In genomic region chr20:10674684-10675455, GRCh38 we compare ENCODE assay signal across 1 cellular context.
TF ChIP-seq lines count a peak whose summit lies in the region.

No MANE protein-coding gene starts in this region.

TF ChIP-seq in HepG2, 621 proteins besides CTCF, POLR2A, EP300 and RAD21 (continued from another document and continues in another):
- TF ChIP-seq RERE (CRISPR knock-in tag; IDR thresholded peaks at IDR 0.05; ENCODE audit: low read depth) (no peak), ZNF547 (CRISPR knock-in tag; IDR thresholded peaks at IDR 0.05) (0 out of 2 replicates have a peak, but pooled peaks have one; percentile 7), ZNF749 (CRISPR knock-in tag; IDR thresholded peaks at IDR 0.05; ENCODE audit: borderline replicate concordance) (no peak), PRMT3 (CRISPR knock-in tag; IDR thresholded peaks at IDR 0.05; ENCODE audit: borderline replicate concordance, low read depth) (0 out of 2 replicates have a peak, but pooled peaks have one; percentile 34), RARA (CRISPR knock-in tag; IDR thresholded peaks at IDR 0.05) (0 out of 2 replicates have a peak, but pooled peaks have one; percentile 38), ZNF740 (CRISPR knock-in tag; IDR thresholded peaks at IDR 0.05) (no peak), ELF3 (CRISPR knock-in tag; IDR thresholded peaks at IDR 0.05) (no peak; the same call in 1 of the 2 replicates), JUNB (CRISPR knock-in tag; IDR thresholded peaks at IDR 0.05; ENCODE audit: borderline replicate concordance) (no peak), ZNF205 (CRISPR knock-in tag; IDR thresholded peaks at IDR 0.05) (peak; percentile 65), REPIN1 (CRISPR knock-in tag; IDR thresholded peaks at IDR 0.05; ENCODE audit: borderline replicate concordance, low read depth) (peak; percentile 85; the same call in 1 of the 2 replicates), NCOA2 (CRISPR knock-in tag; IDR thresholded peaks at IDR 0.05) (peak; percentile 23; the same call in 1 of the 2 replicates), HNF1B (CRISPR knock-in tag; IDR thresholded peaks at IDR 0.05) (peak; percentile 93), JARID2 (CRISPR knock-in tag; IDR thresholded peaks at IDR 0.05; ENCODE audit: insufficient replicate concordance) (peak; percentile 96), ZBTB42 (CRISPR knock-in tag; IDR thresholded peaks at IDR 0.05) (no peak; the same call in 1 of the 2 replicates), MNT (IDR thresholded peaks at IDR 0.05) (no peak), GATAD2A (CRISPR knock-in tag; IDR thresholded peaks at IDR 0.05) (peak; percentile 79), ZBTB7B (CRISPR knock-in tag; IDR thresholded peaks at IDR 0.05) (peak; percentile 97), JDP2 (CRISPR knock-in tag; IDR thresholded peaks at IDR 0.05; ENCODE audit: borderline replicate concordance) (no peak), ZNF713 (CRISPR knock-in tag; IDR thresholded peaks at IDR 0.05) (no peak; the same call in 1 of the 2 replicates), HMG20B (CRISPR knock-in tag; conservative IDR thresholded peaks at IDR 0.05) (0 out of 2 replicates have a peak, but pooled peaks have one; percentile 38), ZNF513 (CRISPR knock-in tag; conservative IDR thresholded peaks at IDR 0.05) (no peak; the same call in 1 of the 2 replicates), ZBTB46 (CRISPR knock-in tag; IDR thresholded peaks at IDR 0.05; ENCODE audit: borderline replicate concordance) (no peak), GFI1 (CRISPR knock-in tag; IDR thresholded peaks at IDR 0.05; ENCODE audit: borderline replicate concordance) (peak; percentile 54; the same call in 1 of the 2 replicates), ZNF432 (CRISPR knock-in tag; IDR thresholded peaks at IDR 0.05; ENCODE audit: borderline replicate concordance) (no peak), ZNF501 (CRISPR knock-in tag; IDR thresholded peaks at IDR 0.05) (peak; percentile 96), ETV5 (CRISPR knock-in tag; IDR thresholded peaks at IDR 0.05; ENCODE audit: borderline replicate concordance) (no peak; the same call in 1 of the 2 replicates), ELF1 (CRISPR knock-in tag; IDR thresholded peaks at IDR 0.05) (peak; percentile 48; the same call in 1 of the 2 replicates), ZNF101 (CRISPR knock-in tag; IDR thresholded peaks at IDR 0.05; ENCODE audit: borderline replicate concordance, low read depth) (no peak), DMTF1 (CRISPR knock-in tag; IDR thresholded peaks at IDR 0.05) (no peak), NR2F1 (CRISPR knock-in tag; IDR thresholded peaks at IDR 0.05) (no peak), GLMP (CRISPR knock-in tag; IDR thresholded peaks at IDR 0.05; ENCODE audit: borderline replicate concordance) (no peak), ZNF136 (CRISPR knock-in tag; IDR thresholded peaks at IDR 0.05; ENCODE audit: low read depth) (peak; percentile 29; the same call in 1 of the 2 replicates), ZNF780A (CRISPR knock-in tag; IDR thresholded peaks at IDR 0.05) (no peak), ZBTB34 (CRISPR knock-in tag; IDR thresholded peaks at IDR 0.05) (no peak; the same call in 1 of the 2 replicates), ZNF687 (CRISPR knock-in tag; IDR thresholded peaks at IDR 0.05) (peak; percentile 69), ZNF562 (CRISPR knock-in tag; IDR thresholded peaks at IDR 0.05; ENCODE audit: borderline replicate concordance) (no peak), SMAD9 (CRISPR knock-in tag; IDR thresholded peaks at IDR 0.05) (no peak)
